1 cellular context compared by ENCODE assay signal in the genomic region with DNA sequence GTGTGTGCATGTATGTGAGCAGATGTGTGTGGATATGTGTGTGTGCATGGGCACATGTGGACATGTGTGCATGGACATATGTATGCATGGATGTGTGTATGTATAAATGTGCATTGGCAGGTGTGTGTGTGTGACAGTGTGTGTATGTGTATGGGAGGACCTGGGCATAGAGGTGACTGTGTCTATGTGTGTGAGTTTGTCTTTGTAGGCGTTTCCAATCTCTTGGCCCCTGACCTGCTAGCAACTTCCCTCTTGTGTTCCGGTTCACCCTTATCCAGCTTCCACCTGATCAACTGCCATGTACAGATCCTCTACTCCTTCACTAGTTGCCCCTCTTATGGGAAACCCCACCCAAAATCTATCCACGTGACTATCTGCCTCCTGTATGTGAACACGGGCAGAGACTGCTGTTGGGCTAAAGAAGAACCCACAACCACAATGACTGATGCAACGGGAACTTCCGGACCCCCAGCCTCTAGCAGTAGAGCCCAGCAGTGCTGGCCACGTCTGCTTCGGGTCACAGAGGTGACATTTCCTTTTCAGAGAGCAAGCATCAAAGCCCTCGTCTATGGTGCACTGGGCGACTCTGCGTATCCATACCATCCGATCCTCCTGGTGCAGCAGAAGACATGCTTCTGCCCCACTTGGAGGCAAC.
TF ChIP-seq lines count a peak whose summit lies in the region.

No MANE protein-coding gene starts in this region.

TF ChIP-seq in H1, 55 proteins besides CTCF, POLR2A, EP300 and RAD21 (continued from another document):
- TF ChIP-seq RFX5 (IDR thresholded peaks at IDR 0.05; ENCODE audit: borderline replicate concordance, low read depth, low read length), result no peak
- TF ChIP-seq, protein P1, sequence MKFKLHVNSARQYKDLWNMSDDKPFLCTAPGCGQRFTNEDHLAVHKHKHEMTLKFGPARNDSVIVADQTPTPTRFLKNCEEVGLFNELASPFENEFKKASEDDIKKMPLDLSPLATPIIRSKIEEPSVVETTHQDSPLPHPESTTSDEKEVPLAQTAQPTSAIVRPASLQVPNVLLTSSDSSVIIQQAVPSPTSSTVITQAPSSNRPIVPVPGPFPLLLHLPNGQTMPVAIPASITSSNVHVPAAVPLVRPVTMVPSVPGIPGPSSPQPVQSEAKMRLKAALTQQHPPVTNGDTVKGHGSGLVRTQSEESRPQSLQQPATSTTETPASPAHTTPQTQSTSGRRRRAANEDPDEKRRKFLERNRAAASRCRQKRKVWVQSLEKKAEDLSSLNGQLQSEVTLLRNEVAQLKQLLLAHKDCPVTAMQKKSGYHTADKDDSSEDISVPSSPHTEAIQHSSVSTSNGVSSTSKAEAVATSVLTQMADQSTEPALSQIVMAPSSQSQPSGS (IDR thresholded peaks at IDR 0.05; ENCODE audit: low read length), result no peak
